29 cellular contexts compared by ENCODE assay signal in the genomic region with DNA sequence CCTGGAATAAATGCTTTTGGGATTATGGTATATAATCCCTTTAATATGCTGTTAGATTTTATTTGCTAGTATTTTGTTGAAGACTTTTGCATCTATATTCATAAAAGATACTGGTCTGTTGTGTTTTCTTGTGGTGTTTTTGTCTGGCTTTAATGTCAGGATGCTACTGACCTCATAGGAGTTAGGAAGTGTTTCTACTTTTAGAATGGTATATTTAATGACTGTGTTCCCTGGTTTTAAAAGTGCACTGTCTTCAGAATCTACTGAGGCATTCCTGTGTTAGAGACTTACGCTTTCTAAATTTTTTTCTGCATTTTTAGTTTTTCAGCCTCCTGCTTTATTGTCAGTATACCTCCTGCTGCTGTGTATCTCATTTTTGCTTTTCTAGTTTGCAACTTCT. TPM values are rescaled to one million over a fixed set of nuclear protein-coding genes. Genes with fewer than 3 reads are reported as not detected.
DNase-seq lines count a peak whose midpoint lies in the region; ATAC-seq, FAIRE-seq and TF ChIP-seq lines count a peak whose summit lies in the region.
"Had no signal": no experiment of that assay in that cellular context is flagged by ENCODE, and none has a peak within 500 bp of the region (broad histone marks: within the 10 kb centered on the region; RNA-seq: fewer than 3 reads in every experiment).

No MANE protein-coding gene starts in this region.

- H2BK5ac ChIP-seq in mesenchymal stem cell (ENCODE audit: low read depth, low read length, poor library complexity, severe bottlenecking), result no peak overlapping the region

- no peak overlapping the region for H4K91ac ChIP-seq in mesenchymal stem cell (ENCODE audit: low read length)

- intact Hi-C loops in Right ventricle myocardium inferior (cut with DNase I), result loop anchor here (5.0 kb wide), 1 partner anchor 51 kb away; the partner anchor contains the start of gene ARHGAP5
- intact Hi-C loops in right cardiac atrium (cut with DNase I), result no loop called here
- intact Hi-C loops in thyroid gland (cut with DNase I), result no loop called here
- intact Hi-C loops in stomach (cut with DNase I; ENCODE audit: low total_unique reads), result no loop called here

- no peaks in the 10 kb centered on the region for H3K27me3 ChIP-seq in right cardiac atrium (ENCODE audit: control insufficient read depth, insufficient read depth)
- H3K27me3 ChIP-seq in endodermal cell (ENCODE audit: control insufficient read depth, insufficient read depth, low read length, poor library complexity, severe bottlenecking), result no peaks in the 10 kb centered on the region
- H3K27me3 ChIP-seq in mesenchymal stem cell (ENCODE audit: control insufficient read depth in 1 of 2, insufficient read depth in 1 of 2, low read length in 2 of 2), result no peaks in the 10 kb centered on the region
- no peaks in the 10 kb centered on the region for H3K27me3 ChIP-seq in thyroid gland
- no peaks in the 10 kb centered on the region for H3K27me3 ChIP-seq in stomach
- H3K27me3 ChIP-seq: gastrocnemius medialis, pancreas, right lobe of liver, tibial artery had no signal

- no peak overlapping the region for H2AK5ac ChIP-seq in mesenchymal stem cell (ENCODE audit: low read length, severe bottlenecking)

- H3K18ac ChIP-seq in mesenchymal stem cell (ENCODE audit: low read depth in 1 of 2, low read length in 2 of 2), result no peak overlapping the region

- TF ChIP-seq CTCF in endodermal cell (conservative IDR thresholded peaks at IDR 0.05) (no peak), thyroid gland (IDR thresholded peaks at IDR 0.05) (no peak), stomach (IDR thresholded peaks at IDR 0.05) (no peak)

- H3K4me3 ChIP-seq in right cardiac atrium (ENCODE audit: low read length), result no peak overlapping the region
- peak overlapping the region; percentile 70 for H3K4me3 ChIP-seq in endodermal cell (ENCODE audit: low read length)
- H3K4me3 ChIP-seq in mesenchymal stem cell (ENCODE audit: insufficient read depth in 1 of 2, low read depth in 1 of 2, low read length in 2 of 2), result no peak overlapping the region
- H3K4me3 ChIP-seq in thyroid gland (replicated peaks in 1 of 3), result no peak overlapping the region
- no peak overlapping the region for H3K4me3 ChIP-seq in stomach
- H3K4me3 ChIP-seq: gastrocnemius medialis, GM23338, mucosa of descending colon, pancreas, right lobe of liver, tibial artery had no signal

- peaks cover 5% of the 10 kb centered on the region for H3K4me1 ChIP-seq in right cardiac atrium (ENCODE audit: control insufficient read depth, insufficient read depth, low read length)
- H3K4me1 ChIP-seq in endodermal cell (ENCODE audit: control insufficient read depth, insufficient read depth, low read length), result no peaks in the 10 kb centered on the region
- H3K4me1 ChIP-seq in mesenchymal stem cell (ENCODE audit: control insufficient read depth, insufficient read depth, low read depth, low read length), result peaks cover 8% of the 10 kb centered on the region
- H3K4me1 ChIP-seq in thyroid gland, result peaks cover 9 to 23% of the 10 kb centered on the region in 2 donors
- H3K4me1 ChIP-seq in stomach, result peaks cover 0 to 33% (median 11%) of the 10 kb centered on the region in 4 donors
- H3K4me1 ChIP-seq: pancreas, right lobe of liver had no signal

- no peak for DNase-seq in Right ventricle myocardium inferior (ENCODE audit: missing footprints)
- no peak for DNase-seq in right cardiac atrium
- DNase-seq in endodermal cell, result no peak
- DNase-seq in mesenchymal stem cell, result no peak
- no peak for DNase-seq in thyroid gland
- no peak for DNase-seq in stomach
- DNase-seq in SK-N-DZ (ENCODE audit: low spot score), result no peak
- DNase-seq in HTR-8/SVneo (ENCODE audit: insufficient read length, low spot score), result no peak
- DNase-seq: activated CD4-positive, alpha-beta T cell treated with anti-CD3 and anti-CD28 coated beads, Interleukin-2, amount 50 U/mL, for 48 hours; activated CD8-positive, alpha-beta memory T cell treated with anti-CD3 and anti-CD28 coated beads, Interleukin-2, amount 50 U/mL, for 4 hours; activated naive CD4-positive, alpha-beta T cell treated with anti-CD3 and anti-CD28 coated beads, Interleukin-2, amount 10 ng/mL, durations not matched to agents 7 days and 5 days; CD4-positive, CD25-positive, alpha-beta regulatory T cell; effector CD4-positive, alpha-beta T cell; gastrocnemius medialis; Karpas-422; mucosa of descending colon; NCI-H1436; NCI-H2081 treated with DMSO at 0.1 percent for 48 hours; NCI-H345; NCI-H748 treated with DMSO at 0.1 percent for 48 hours; right lobe of liver; stimulated activated naive CD8-positive, alpha-beta T cell treated with anti-CD3 and anti-CD28 coated beads, Interleukin-15, Interleukin-2, amounts not matched to agents 100 U/mL and 50 U/mL, for 24 hours; tibial artery had no signal

- H3K9ac ChIP-seq in endodermal cell (ENCODE audit: extremely low read depth, low read length, poor library complexity, severe bottlenecking), result no peak overlapping the region
- H3K9ac ChIP-seq in mesenchymal stem cell (ENCODE audit: low read length), result peak overlapping the region; percentile 57

- H3K9me3 ChIP-seq in right cardiac atrium (ENCODE audit: control insufficient read depth, low read length) (no peaks in the 10 kb centered on the region), endodermal cell (ENCODE audit: control insufficient read depth, low read length) (peaks cover 68% of the 10 kb centered on the region), mesenchymal stem cell (ENCODE audit: control insufficient read depth, low read length) (no peaks in the 10 kb centered on the region), thyroid gland (no peaks in the 10 kb centered on the region), stomach (peaks cover 0 to 10% (median 4%) of the 10 kb centered on the region in 4 donors)
- H3K9me3 ChIP-seq: gastrocnemius medialis, pancreas, right lobe of liver, tibial artery had no signal

- no peak overlapping the region for H2BK12ac ChIP-seq in mesenchymal stem cell (ENCODE audit: low read length in 2 of 2)

- no peak for TF ChIP-seq EP300 in stomach (IDR thresholded peaks at IDR 0.05)

- H3K27ac Mint-ChIP-seq in endodermal cell, result no peak overlapping the region
- H3K27ac Mint-ChIP-seq: activated naive CD4-positive, alpha-beta T cell treated with anti-CD3 and anti-CD28 coated beads, Interleukin-2, amount 10 ng/mL, durations not matched to agents 7 days and 5 days; activated T-helper 1 cell treated with anti-CD3 and anti-CD28 coated beads, Interleukin-12 subunit alpha, Interleukin-12 subunit beta, Interleukin-2, Interleukin-4 antibody, amounts not matched to agents 30 ng/mL and 10 ng/mL and 1 ng/mL, durations not matched to agents 14 hours and 24 hours and 36 hours; CD4-positive, CD25-positive, alpha-beta regulatory T cell; GM23338 had no signal

- no peak overlapping the region for H2BK120ac ChIP-seq in mesenchymal stem cell (ENCODE audit: low read depth, low read length)

- no peak overlapping the region for H4K8ac ChIP-seq in mesenchymal stem cell (ENCODE audit: low read length)

- no peak for FAIRE-seq in HTR-8/SVneo (lab: Jason Lieb, UNC)
- FAIRE-seq: colon, pancreas had no signal

- H3K36me3 Mint-ChIP-seq in endodermal cell (ENCODE audit: low read depth), result peaks cover 84% of the 10 kb centered on the region

- ATAC-seq in Right ventricle myocardium inferior (peak; percentile 54), right cardiac atrium (no peak)
- ATAC-seq: gastrocnemius medialis; GM23338; mucosa of descending colon; stimulated activated naive CD8-positive, alpha-beta T cell treated with anti-CD3 and anti-CD28 coated beads, Interleukin-15, Interleukin-2, amounts not matched to agents 100 U/mL and 50 U/mL, for 24 hours had no signal

- H3K14ac ChIP-seq in mesenchymal stem cell (ENCODE audit: low read length in 2 of 2), result no peak overlapping the region

- H3K4me2 ChIP-seq in mesenchymal stem cell (ENCODE audit: low read length, poor library complexity, severe bottlenecking), result no peak overlapping the region
- H3K4me2 ChIP-seq: GM23338 had no signal

- no peak overlapping the region for H3K23ac ChIP-seq in mesenchymal stem cell (ENCODE audit: low read length in 2 of 2)

- H3K36me3 ChIP-seq in endodermal cell (ENCODE audit: control insufficient read depth, insufficient read depth, low read length), result peaks cover 67% of the 10 kb centered on the region
- peaks cover 12 to 13% of the 10 kb centered on the region in 2 experiments for H3K36me3 ChIP-seq in mesenchymal stem cell (ENCODE audit: control insufficient read depth in 1 of 2, insufficient read depth in 2 of 2, low read depth in 1 of 2, low read length in 2 of 2)
- H3K36me3 ChIP-seq in thyroid gland, result no peaks in the 10 kb centered on the region
- peaks cover 0 to 31% (median 18%) of the 10 kb centered on the region in 4 donors for H3K36me3 ChIP-seq in stomach
- H3K36me3 ChIP-seq: gastrocnemius medialis, pancreas had no signal

- 86% methylated on average over 1 of the region's 1 CpG for WGBS in right cardiac atrium
- WGBS in endodermal cell (ENCODE audit: insufficient coverage in 1 of 2, insufficient read length in 1 of 2), 2 experiments, result 100% methylated on average over 1 of the region's 1 CpG
- WGBS in mesenchymal stem cell, result no CpG with 5 or more reads among the region's 1 CpG
- whole genome bisulfite sequencing in thyroid gland, 2 donors, result 89 to 95% methylated on average over 1 of the region's 1 CpG
- WGBS in stomach, 5 donors, result 81 to 94% (median 90%) methylated on average over 1 of the region's 1 CpG

- no peak overlapping the region for H3K4ac ChIP-seq in mesenchymal stem cell (ENCODE audit: low read depth in 1 of 2, low read length in 2 of 2)

- no peaks in the 10 kb centered on the region for H3K27me3 Mint-ChIP-seq in endodermal cell (ENCODE audit: insufficient read depth)
- H3K27me3 Mint-ChIP-seq: activated naive CD4-positive, alpha-beta T cell treated with anti-CD3 and anti-CD28 coated beads, Interleukin-2, amount 10 ng/mL, durations not matched to agents 7 days and 5 days; CD4-positive, CD25-positive, alpha-beta regulatory T cell had no signal

- H2AFZ ChIP-seq in mesenchymal stem cell (ENCODE audit: low read depth, low read length), result no peak overlapping the region
- H2AFZ ChIP-seq: GM23338 had no signal

- peaks cover 77% of the 10 kb centered on the region for H3K9me3 Mint-ChIP-seq in endodermal cell

- peaks cover 2% of the 10 kb centered on the region for H3K79me1 ChIP-seq in mesenchymal stem cell (replicated peaks; ENCODE audit: low read length, poor library complexity, severe bottlenecking)

- H3K4me3 Mint-ChIP-seq in endodermal cell, result no peak overlapping the region
- H3K4me3 Mint-ChIP-seq: activated naive CD4-positive, alpha-beta T cell treated with anti-CD3 and anti-CD28 coated beads, Interleukin-2, amount 10 ng/mL, durations not matched to agents 7 days and 5 days; activated T-helper 1 cell treated with anti-CD3 and anti-CD28 coated beads, Interleukin-12 subunit alpha, Interleukin-12 subunit beta, Interleukin-2, Interleukin-4 antibody, amounts not matched to agents 30 ng/mL and 10 ng/mL and 1 ng/mL, durations not matched to agents 14 hours and 24 hours and 36 hours; CD4-positive, CD25-positive, alpha-beta regulatory T cell; GM23338; nephron had no signal

- TF ChIP-seq POLR2A in thyroid gland (IDR thresholded peaks at IDR 0.05), result no peak
- TF ChIP-seq POLR2A in stomach (IDR thresholded peaks at IDR 0.05), result no peak

- no peak overlapping the region for H2BK15ac ChIP-seq in mesenchymal stem cell (ENCODE audit: low read depth, poor library complexity, severe bottlenecking)

- H3K27ac ChIP-seq in right cardiac atrium (ENCODE audit: low read length), result no peak overlapping the region
- H3K27ac ChIP-seq in endodermal cell (ENCODE audit: low read depth, low read length), result no peak overlapping the region
- H3K27ac ChIP-seq in mesenchymal stem cell (ENCODE audit: low read length, poor library complexity, severe bottlenecking), result peak overlapping the region; percentile 75
- peak overlapping the region in 2 of 3 donors; percentile 10 to 11 for H3K27ac ChIP-seq in thyroid gland
- peak overlapping the region in 2 of 5 donors; percentile 30 to 53 for H3K27ac ChIP-seq in stomach
- H3K27ac ChIP-seq: gastrocnemius medialis, HL-60, right lobe of liver, tibial artery had no signal

- peaks cover 3% of the 10 kb centered on the region for H3K4me1 Mint-ChIP-seq in endodermal cell
- H3K4me1 Mint-ChIP-seq: GM23338 had no signal

RNA-seq across cellular contexts. Expression of gene ARHGAP5, which starts 51.6 kb away (rescaled TPM):
- total RNA-seq in Right ventricle myocardium inferior (210 TPM), right cardiac atrium (100 to 1,000 TPM; 216 to 255 (median 240) TPM), endodermal cell (100 to 1,000 TPM; 122 to 133 TPM), thyroid gland (100 to 1,000 TPM; 189 to 365 (median 229) TPM), stomach (100 to 1,000 TPM in 4 of 5 donors, 10 to 100 TPM in 1; 89.7 to 229 (median 131) TPM)
- polyA plus RNA-seq in right cardiac atrium (28.0 TPM), stomach (10 to 100 TPM; 10.3 to 18.8 (median 15.9) TPM)
- polyA plus RNA-seq in endodermal cell (2013, experiment 1 of 2), result 57.3 TPM
- 62.8 TPM for polyA plus RNA-seq in endodermal cell (2013, experiment 2 of 2)
- 40.4 TPM for polyA plus RNA-seq in mesenchymal stem cell (2013, experiment 1 of 2)
- polyA plus RNA-seq in mesenchymal stem cell (2013, experiment 2 of 2), result 42.2 TPM
- 20.3 and 25.9 TPM in 2 replicates for polyA plus RNA-seq in SK-N-DZ (2014; cell fraction: cytosol; rRNA removed)
- polyA plus RNA-seq in SK-N-DZ (2014; cell fraction: nucleus; rRNA removed), result 11.3 and 17.5 TPM in 2 replicates

Comparison
In these comparisons a context has a peak if more than half of its experiments do, and no peak if none do; other contexts are left out.
1. H3K27ac ChIP-seq: peak in mesenchymal stem cell (single experiment) and thyroid gland (2 of 3); none in right cardiac atrium (single experiment) and endodermal cell (single experiment).